ENCODE assay signal across 2 cellular contexts in genomic region chr6:110650755-110651154, GRCh38.
TF ChIP-seq lines count a peak whose summit lies in the region.

No MANE protein-coding gene starts in this region.

TF ChIP-seq in GM23338, 12 proteins besides CTCF, POLR2A, EP300 and RAD21 (continued from another document):
- TF ChIP-seq, protein P1, sequence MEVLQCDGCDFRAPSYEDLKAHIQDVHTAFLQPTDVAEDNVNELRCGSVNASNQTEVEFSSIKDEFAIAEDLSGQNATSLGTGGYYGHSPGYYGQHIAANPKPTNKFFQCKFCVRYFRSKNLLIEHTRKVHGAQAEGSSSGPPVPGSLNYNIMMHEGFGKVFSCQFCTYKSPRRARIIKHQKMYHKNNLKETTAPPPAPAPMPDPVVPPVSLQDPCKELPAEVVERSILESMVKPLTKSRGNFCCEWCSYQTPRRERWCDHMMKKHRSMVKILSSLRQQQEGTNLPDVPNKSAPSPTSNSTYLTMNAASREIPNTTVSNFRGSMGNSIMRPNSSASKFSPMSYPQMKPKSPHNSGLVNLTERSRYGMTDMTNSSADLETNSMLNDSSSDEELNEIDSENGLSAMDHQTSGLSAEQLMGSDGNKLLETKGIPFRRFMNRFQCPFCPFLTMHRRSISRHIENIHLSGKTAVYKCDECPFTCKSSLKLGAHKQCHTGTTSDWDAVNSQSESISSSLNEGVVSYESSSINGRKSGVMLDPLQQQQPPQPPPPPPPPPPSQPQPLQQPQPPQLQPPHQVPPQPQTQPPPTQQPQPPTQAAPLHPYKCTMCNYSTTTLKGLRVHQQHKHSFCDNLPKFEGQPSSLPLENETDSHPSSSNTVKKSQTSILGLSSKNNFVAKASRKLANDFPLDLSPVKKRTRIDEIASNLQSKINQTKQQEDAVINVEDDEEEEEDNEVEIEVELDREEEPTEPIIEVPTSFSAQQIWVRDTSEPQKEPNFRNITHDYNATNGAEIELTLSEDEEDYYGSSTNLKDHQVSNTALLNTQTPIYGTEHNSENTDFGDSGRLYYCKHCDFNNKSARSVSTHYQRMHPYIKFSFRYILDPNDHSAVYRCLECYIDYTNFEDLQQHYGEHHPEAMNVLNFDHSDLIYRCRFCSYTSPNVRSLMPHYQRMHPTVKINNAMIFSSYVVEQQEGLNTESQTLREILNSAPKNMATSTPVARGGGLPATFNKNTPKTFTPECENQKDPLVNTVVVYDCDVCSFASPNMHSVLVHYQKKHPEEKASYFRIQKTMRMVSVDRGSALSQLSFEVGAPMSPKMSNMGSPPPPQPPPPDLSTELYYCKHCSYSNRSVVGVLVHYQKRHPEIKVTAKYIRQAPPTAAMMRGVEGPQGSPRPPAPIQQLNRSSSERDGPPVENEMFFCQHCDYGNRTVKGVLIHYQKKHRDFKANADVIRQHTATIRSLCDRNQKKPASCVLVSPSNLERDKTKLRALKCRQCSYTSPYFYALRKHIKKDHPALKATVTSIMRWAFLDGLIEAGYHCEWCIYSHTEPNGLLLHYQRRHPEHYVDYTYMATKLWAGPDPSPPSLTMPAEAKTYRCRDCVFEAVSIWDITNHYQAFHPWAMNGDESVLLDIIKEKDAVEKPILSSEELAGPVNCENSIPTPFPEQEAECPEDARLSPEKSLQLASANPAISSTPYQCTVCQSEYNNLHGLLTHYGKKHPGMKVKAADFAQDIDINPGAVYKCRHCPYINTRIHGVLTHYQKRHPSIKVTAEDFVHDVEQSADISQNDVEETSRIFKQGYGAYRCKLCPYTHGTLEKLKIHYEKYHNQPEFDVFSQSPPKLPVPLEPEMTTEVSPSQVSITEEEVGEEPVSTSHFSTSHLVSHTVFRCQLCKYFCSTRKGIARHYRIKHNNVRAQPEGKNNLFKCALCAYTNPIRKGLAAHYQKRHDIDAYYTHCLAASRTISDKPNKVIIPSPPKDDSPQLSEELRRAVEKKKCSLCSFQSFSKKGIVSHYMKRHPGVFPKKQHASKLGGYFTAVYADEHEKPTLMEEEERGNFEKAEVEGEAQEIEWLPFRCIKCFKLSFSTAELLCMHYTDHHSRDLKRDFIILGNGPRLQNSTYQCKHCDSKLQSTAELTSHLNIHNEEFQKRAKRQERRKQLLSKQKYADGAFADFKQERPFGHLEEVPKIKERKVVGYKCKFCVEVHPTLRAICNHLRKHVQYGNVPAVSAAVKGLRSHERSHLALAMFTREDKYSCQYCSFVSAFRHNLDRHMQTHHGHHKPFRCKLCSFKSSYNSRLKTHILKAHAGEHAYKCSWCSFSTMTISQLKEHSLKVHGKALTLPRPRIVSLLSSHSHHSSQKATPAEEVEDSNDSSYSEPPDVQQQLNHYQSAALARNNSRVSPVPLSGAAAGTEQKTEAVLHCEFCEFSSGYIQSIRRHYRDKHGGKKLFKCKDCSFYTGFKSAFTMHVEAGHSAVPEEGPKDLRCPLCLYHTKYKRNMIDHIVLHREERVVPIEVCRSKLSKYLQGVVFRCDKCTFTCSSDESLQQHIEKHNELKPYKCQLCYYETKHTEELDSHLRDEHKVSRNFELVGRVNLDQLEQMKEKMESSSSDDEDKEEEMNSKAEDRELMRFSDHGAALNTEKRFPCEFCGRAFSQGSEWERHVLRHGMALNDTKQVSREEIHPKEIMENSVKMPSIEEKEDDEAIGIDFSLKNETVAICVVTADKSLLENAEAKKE (CRISPR knock-in tag; IDR thresholded peaks at IDR 0.05): no peak
- no peak for TF ChIP-seq STAT1 (IDR thresholded peaks at IDR 0.05; ENCODE audit: unreplicated experiment)
- no peak for TF ChIP-seq NANOG (IDR thresholded peaks at IDR 0.05; ENCODE audit: borderline replicate concordance)
- no peak for TF ChIP-seq POLR2AphosphoS5 (IDR thresholded peaks at IDR 0.05; ENCODE audit: low read depth)
- TF ChIP-seq EZH2phosphoT487 (IDR thresholded peaks at IDR 0.05; ENCODE audit: unreplicated experiment): no peak

TF ChIP-seq in K562, 482 proteins besides CTCF, POLR2A, EP300 and RAD21 (continued from another document):
- TF ChIP-seq, protein P2, sequence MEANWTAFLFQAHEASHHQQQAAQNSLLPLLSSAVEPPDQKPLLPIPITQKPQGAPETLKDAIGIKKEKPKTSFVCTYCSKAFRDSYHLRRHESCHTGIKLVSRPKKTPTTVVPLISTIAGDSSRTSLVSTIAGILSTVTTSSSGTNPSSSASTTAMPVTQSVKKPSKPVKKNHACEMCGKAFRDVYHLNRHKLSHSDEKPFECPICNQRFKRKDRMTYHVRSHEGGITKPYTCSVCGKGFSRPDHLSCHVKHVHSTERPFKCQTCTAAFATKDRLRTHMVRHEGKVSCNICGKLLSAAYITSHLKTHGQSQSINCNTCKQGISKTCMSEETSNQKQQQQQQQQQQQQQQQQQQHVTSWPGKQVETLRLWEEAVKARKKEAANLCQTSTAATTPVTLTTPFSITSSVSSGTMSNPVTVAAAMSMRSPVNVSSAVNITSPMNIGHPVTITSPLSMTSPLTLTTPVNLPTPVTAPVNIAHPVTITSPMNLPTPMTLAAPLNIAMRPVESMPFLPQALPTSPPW (CRISPR knock-in tag; IDR thresholded peaks at IDR 0.05): no peak
